In genomic region chr20:60516442-60516841, GRCh38 we compare ENCODE assay signal across 22 cellular contexts.
"Had no signal": no experiment of that assay in that cellular context is flagged by ENCODE, and none has a peak within 500 bp of the region (broad histone marks: within the 10 kb centered on the region; RNA-seq: fewer than 3 reads in every experiment).

No MANE protein-coding gene starts in this region.

- H3K4me3 ChIP-seq: coronary artery, dorsolateral prefrontal cortex, esophagus muscularis mucosa, gastrocnemius medialis, heart right ventricle, left lung, lower lobe of right lung, mucosa of descending colon had no signal

- H3K27ac ChIP-seq: coronary artery, dorsolateral prefrontal cortex, esophagus muscularis mucosa, foreskin keratinocyte, gastrocnemius medialis, heart right ventricle, left lung, lower lobe of right lung had no signal

- H3K27me3 ChIP-seq: esophagus muscularis mucosa, gastrocnemius medialis, left lung had no signal

- H3K4me1 ChIP-seq: esophagus muscularis mucosa, gastrocnemius medialis, heart right ventricle, left lung, lower lobe of right lung had no signal

- H3K36me3 ChIP-seq: esophagus muscularis mucosa, gastrocnemius medialis, heart right ventricle, left lung, lower lobe of right lung had no signal

- FAIRE-seq: endothelial cell of umbilical vein, keratinocyte had no signal

- DNase-seq: dermis blood vessel endothelial cell; dorsolateral prefrontal cortex; effector CD4-positive, alpha-beta T cell; effector memory CD4-positive, alpha-beta T cell; foreskin keratinocyte; gastrocnemius medialis; glutamatergic neuron; head of caudate nucleus; heart right ventricle; hippocampal formation; immature natural killer cell; left cardiac atrium; left lung; left ventricle myocardium superior; lower lobe of right lung; mesenchymal stem cell; mucosa of descending colon; naive thymus-derived CD4-positive, alpha-beta T cell had no signal

- ATAC-seq: foreskin keratinocyte; gastrocnemius medialis; heart right ventricle; left cardiac atrium; left lung; left ventricle myocardium superior; lower lobe of right lung; mucosa of descending colon; naive thymus-derived CD4-positive, alpha-beta T cell had no signal

- H3K9me3 ChIP-seq: esophagus muscularis mucosa, gastrocnemius medialis, lower lobe of right lung had no signal
